In the genomic region with DNA sequence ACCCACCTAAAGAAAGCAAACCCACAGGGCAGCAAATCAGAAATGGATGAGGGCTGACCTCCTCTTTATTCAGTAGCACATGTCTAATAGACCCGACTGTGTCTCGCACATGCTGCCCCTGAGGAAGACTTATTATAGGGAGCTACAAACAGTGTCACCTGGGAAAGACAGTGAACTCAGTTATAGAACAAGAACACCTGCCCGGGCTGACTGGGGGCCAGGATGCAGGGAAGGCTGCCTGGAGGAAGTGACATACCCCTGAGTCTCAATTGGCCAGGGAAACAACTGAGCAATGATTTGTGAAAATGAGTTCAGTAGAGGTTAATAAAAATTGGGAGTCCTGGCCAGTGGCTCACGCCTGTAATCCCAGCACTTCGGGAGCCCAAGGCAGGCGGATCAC, we compare ENCODE assay signal across 15 cellular contexts.
A peak's percentile ranks its signal among the peaks of the same experiment; 100 is the strongest.
DNase-seq lines count a peak whose midpoint lies in the region; FAIRE-seq and TF ChIP-seq lines count a peak whose summit lies in the region.
"Had no signal": no experiment of that assay in that cellular context is flagged by ENCODE, and none has a peak within 500 bp of the region (broad histone marks: within the 10 kb centered on the region; RNA-seq: fewer than 3 reads in every experiment).

No MANE protein-coding gene starts in this region.

- no peaks in the 10 kb centered on the region for H3K9me3 ChIP-seq in small intestine (ENCODE audit: control insufficient read depth, low read depth)
- H3K9me3 ChIP-seq: BLaER1, SK-N-SH had no signal

- H3K9me3 Mint-ChIP-seq in IgD-negative memory B cell (no peaks in the 10 kb centered on the region), endothelial cell (ENCODE audit: unreplicated experiment) (no peaks in the 10 kb centered on the region)

- H3K4me1 Mint-ChIP-seq in IgD-negative memory B cell (peaks cover 23 to 33% (median 26%) of the 10 kb centered on the region in 3 donors), endothelial cell (ENCODE audit: unreplicated experiment) (peaks cover 24% of the 10 kb centered on the region)

- no peaks in the 10 kb centered on the region for H3K4me1 ChIP-seq in small intestine (ENCODE audit: control insufficient read depth in 2 of 2, insufficient read depth in 1 of 2, low read depth in 1 of 2, low read length in 1 of 2)
- H3K4me1 ChIP-seq: BLaER1 had no signal

- FAIRE-seq in small intestine (lab: Jason Lieb, UNC): no peak
- no peak for FAIRE-seq in GM12892 (lab: Jason Lieb, UNC)

- WGBS in small intestine, 3 donors: 73 to 80% (median 80%) methylated on average over 6 of the region's 6 CpGs

- H3K27me3 Mint-ChIP-seq in IgD-negative memory B cell (no peaks in the 10 kb centered on the region), endothelial cell (ENCODE audit: unreplicated experiment) (peaks cover 15% of the 10 kb centered on the region)

- H3K27me3 ChIP-seq in small intestine (ENCODE audit: control insufficient read depth in 2 of 2, insufficient read depth in 2 of 2, low read length in 2 of 2): no peaks in the 10 kb centered on the region
- H3K27me3 ChIP-seq: BLaER1 had no signal

- H3K27ac Mint-ChIP-seq in IgD-negative memory B cell (peak overlapping the region; percentile 88 to 99 (median 97)), endothelial cell (ENCODE audit: unreplicated experiment) (peak overlapping the region; percentile 48)

- H3K4me3 ChIP-seq in small intestine (ENCODE audit: low read depth in 1 of 2, low read length in 2 of 2): no peak overlapping the region
- H3K4me3 ChIP-seq: BLaER1 had no signal

- H3K4me3 Mint-ChIP-seq in IgD-negative memory B cell (peak overlapping the region in 3 of 4 donors; percentile 52 to 90 (median 59)), endothelial cell (ENCODE audit: unreplicated experiment) (peak overlapping the region; percentile 51)

- DNase-seq in COR-L47 (lab: John Stamatoyannopoulos, UW) (peak; percentile 48), endothelial cell (ENCODE audit: low spot score) (no peak), small intestine (no peak), NCI-H82 treated with DMSO at 0.1 percent for 48 hours (lab: John Stamatoyannopoulos, UW; ENCODE audit: unreplicated experiment) (no peak), GOT3 (lab: John Stamatoyannopoulos, UW) (no peak), GM12892 (ENCODE audit: insufficient read length) (no peak)
- DNase-seq: DMS 273 treated with DMSO at 0.1 percent for 48 hours, EL, NCI-H187, NCI-H446 treated with DMSO at 0.1 percent for 48 hours, Right ventricle myocardium superior, SK-N-SH had no signal

- H3K36me3 Mint-ChIP-seq in IgD-negative memory B cell (peaks cover 4% of the 10 kb centered on the region), endothelial cell (ENCODE audit: low read depth, unreplicated experiment) (peaks cover 11% of the 10 kb centered on the region)

- peak overlapping the region; percentile 4 to 84 for H3K27ac ChIP-seq in small intestine (ENCODE audit: low read depth in 1 of 2, low read length in 1 of 2)
- H3K27ac ChIP-seq: BLaER1, KMS-11 had no signal

- TF ChIP-seq POLR2A in GM12892 (IDR thresholded peaks at IDR 0.05; ENCODE audit: low read depth, low read length): no peak

- TF ChIP-seq CTCF in endothelial cell (IDR thresholded peaks at IDR 0.05; ENCODE audit: unreplicated experiment): no peak

- no peaks in the 10 kb centered on the region for H3K36me3 ChIP-seq in small intestine (ENCODE audit: control insufficient read depth in 2 of 2, insufficient read depth in 2 of 2, low read length in 2 of 2)
- H3K36me3 ChIP-seq: BLaER1 had no signal
